ENCODE assay signal across 8 cellular contexts in the genomic region with DNA sequence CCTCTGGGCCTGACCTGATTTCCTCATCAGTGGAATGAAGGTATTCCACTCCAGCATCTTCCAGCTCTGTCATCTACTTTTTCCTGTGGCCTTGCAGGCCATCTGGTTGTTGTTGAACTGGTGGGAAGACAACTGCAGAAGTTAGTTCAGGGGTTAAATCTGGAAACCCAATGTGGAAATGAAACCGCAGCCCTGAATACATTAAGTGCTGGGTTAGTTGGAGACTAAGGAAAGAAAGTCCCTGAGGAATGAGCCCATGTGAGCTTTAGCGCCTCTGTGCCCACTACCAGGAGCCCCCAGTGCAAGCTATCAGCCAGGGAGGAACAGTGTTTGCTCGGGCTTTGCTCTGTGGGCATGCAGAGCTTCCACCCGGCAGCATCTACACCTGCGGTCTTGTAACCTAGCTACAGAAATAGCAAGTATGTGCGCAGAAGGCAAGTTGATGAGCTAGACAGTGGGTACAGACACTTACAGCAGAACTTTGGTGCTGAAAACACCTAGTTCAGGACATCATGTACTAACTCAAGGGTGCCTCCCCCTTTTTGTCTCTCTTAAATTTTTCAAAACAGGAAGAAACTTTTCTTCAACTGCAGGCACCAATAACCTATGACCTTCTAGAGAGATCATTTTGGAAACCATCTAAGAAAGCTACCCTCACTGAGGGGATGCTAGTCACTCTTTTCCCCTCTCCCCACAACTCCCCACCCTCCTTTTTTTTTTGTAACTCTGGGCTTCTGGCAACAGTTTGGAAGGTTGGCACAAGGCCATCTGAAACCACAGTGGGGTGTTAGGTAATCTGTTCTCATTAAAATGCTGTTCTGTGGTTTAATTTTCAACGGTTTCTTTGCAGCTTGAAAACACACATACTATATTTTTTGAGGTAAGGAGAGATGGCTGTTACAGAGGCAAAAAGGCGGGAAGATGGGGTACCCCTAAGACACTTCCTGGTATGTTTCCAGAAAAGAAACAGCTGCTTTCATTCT. TPM values are rescaled to one million over a fixed set of nuclear protein-coding genes. Genes with fewer than 3 reads are reported as not detected.
DNase-seq lines count a peak whose midpoint lies in the region; ATAC-seq and TF ChIP-seq lines count a peak whose summit lies in the region.

No MANE protein-coding gene starts in this region.

- H3K36me3 Mint-ChIP-seq in activated T-helper 17 cell treated with anti-CD3 and anti-CD28 coated beads, Interleukin-2, amount 50 U/mL, for 72 hours (ENCODE audit: low read depth), result peaks cover 6% of the 10 kb centered on the region
- no peaks in the 10 kb centered on the region for H3K36me3 Mint-ChIP-seq in natural killer cell

- intact Hi-C loops in natural killer cell (cut with micrococcal nuclease), result loop anchor here (1.0 to 5.0 kb wide), 6 partner anchors 18 to 243 kb away; a partner anchor contains a TSS

- peak; percentile 32 for DNase-seq in NK-92 (lab: John Stamatoyannopoulos, UW; ENCODE audit: unreplicated experiment)
- peak; percentile 64 for DNase-seq in natural killer cell
- DNase-seq in cerebellum (ENCODE audit: low spot score), result no peak
- no peak for DNase-seq in AG08396 (ENCODE audit: low spot score)
- no peak for DNase-seq in HK-2 (ENCODE audit: unreplicated experiment)

- no peaks in the 10 kb centered on the region for H3K9me3 Mint-ChIP-seq in activated T-helper 17 cell treated with anti-CD3 and anti-CD28 coated beads, Interleukin-2, amount 50 U/mL, for 72 hours
- H3K9me3 Mint-ChIP-seq in natural killer cell, result no peaks in the 10 kb centered on the region

- H3K4me1 Mint-ChIP-seq in activated T-helper 17 cell treated with anti-CD3 and anti-CD28 coated beads, Interleukin-2, amount 50 U/mL, for 72 hours, result peaks cover 63% of the 10 kb centered on the region
- peaks cover 71 to 74% of the 10 kb centered on the region in 2 donors for H3K4me1 Mint-ChIP-seq in natural killer cell

- H3K27ac Mint-ChIP-seq in activated T-helper 17 cell treated with anti-CD3 and anti-CD28 coated beads, Interleukin-2, amount 50 U/mL, for 72 hours, result peak overlapping the region; percentile 94
- H3K27ac Mint-ChIP-seq in natural killer cell, result peak overlapping the region; percentile 93 to 99

- peak overlapping the region; percentile 66 for H3K4me3 Mint-ChIP-seq in activated T-helper 17 cell treated with anti-CD3 and anti-CD28 coated beads, Interleukin-2, amount 50 U/mL, for 72 hours
- peak overlapping the region; percentile 62 for H3K4me3 Mint-ChIP-seq in natural killer cell

- ATAC-seq in GM18909 (IDR thresholded peaks at IDR 0.05; ENCODE audit: poor library complexity, unreplicated experiment), result peak; percentile 50
- ATAC-seq in HG02981 (IDR thresholded peaks at IDR 0.05; ENCODE audit: unreplicated experiment), result peak; percentile 46
- ATAC-seq in activated T-helper 17 cell treated with anti-CD3 and anti-CD28 coated beads, Interleukin-2, amount 50 U/mL, for 72 hours (replicated peaks), result peak; percentile 54
- peak; percentile 61 to 87 (median 81) for ATAC-seq in natural killer cell

- H3K27me3 Mint-ChIP-seq in activated T-helper 17 cell treated with anti-CD3 and anti-CD28 coated beads, Interleukin-2, amount 50 U/mL, for 72 hours, result no peaks in the 10 kb centered on the region
- H3K27me3 Mint-ChIP-seq in natural killer cell (ENCODE audit: low read depth in 2 of 2), result no peaks in the 10 kb centered on the region

- no peak for TF ChIP-seq CTCF in natural killer cell (IDR thresholded peaks at IDR 0.05)

RNA-seq across cellular contexts. Expression of a gene that starts 18.3 kb away (rescaled TPM):
- 100 to 1,000 TPM; 330 to 360 TPM for total RNA-seq in activated T-helper 17 cell treated with anti-CD3 and anti-CD28 coated beads, Interleukin-2, amount 50 U/mL, for 72 hours
- 100 to 1,000 TPM; 582 to 848 (median 741) TPM for total RNA-seq in natural killer cell
- total RNA-seq in cerebellum, result 110 TPM

Comparison
In these comparisons a context has a peak if more than half of its experiments do, and no peak if none do; other contexts are left out.
1. DNase-seq: peak in NK-92 (single experiment) and natural killer cell (single experiment); none in cerebellum (single experiment), AG08396 (single experiment) and HK-2 (single experiment).
2. Peak in every context shown above with its lines, with median percentiles within 50 percentile points of each other: ATAC-seq.